In genomic region chr19:18636183-18636968, GRCh38 we compare ENCODE assay signal across 8 cellular contexts. TPM values are rescaled to one million over a fixed set of nuclear protein-coding genes. Genes with fewer than 3 reads are reported as not detected.
DNase-seq lines count a peak whose midpoint lies in the region; ATAC-seq and TF ChIP-seq lines count a peak whose summit lies in the region.

No MANE protein-coding gene starts in this region.

- H3K9me3 ChIP-seq in BE2C (no peaks in the 10 kb centered on the region), left lung (no peaks in the 10 kb centered on the region)

- DNase-seq in BE2C (peak; percentile 99), NCI-H69 (lab: John Stamatoyannopoulos, UW) (peak; percentile 99), dedifferentiated amniotic fluid mesenchymal stem cell (ENCODE audit: extremely low spot score) (peak; percentile 91), left lung (peak; percentile 99)
- DNase-seq in activated CD4-positive, alpha-beta T cell treated with anti-CD3 and anti-CD28 coated beads, Interleukin-2, amount 50 U/mL, for 1 hour = peak; percentile 100
- peak; percentile 99 to 100 for DNase-seq in stimulated activated CD4-positive, alpha-beta T cell treated with anti-CD3 and anti-CD28 coated beads, Interleukin-2, amount 100 ng/mL, for 24 hours

- no peak for TF ChIP-seq CTCF in BE2C (IDR thresholded peaks at IDR 0.05; ENCODE audit: low read depth, low read length)
- TF ChIP-seq CTCF in left lung (IDR thresholded peaks at IDR 0.05) = no peak

- peak overlapping the region; percentile 33 to 72 for H3K27ac ChIP-seq in left lung

- H3K4me3 ChIP-seq in BE2C (ENCODE audit: low read depth, low read length) (peak overlapping the region; percentile 79), left lung (peak overlapping the region; percentile 64 to 80)

- intact Hi-C loops in left lung (cut with DNase I) = no loop called here

- H3K4me1 ChIP-seq in BE2C = no peaks in the 10 kb centered on the region
- peaks cover 3 to 18% of the 10 kb centered on the region in 2 donors for H3K4me1 ChIP-seq in left lung

- H3K36me3 ChIP-seq in BE2C (no peaks in the 10 kb centered on the region), left lung (no peaks in the 10 kb centered on the region)

- H3K27me3 ChIP-seq in BE2C = no peaks in the 10 kb centered on the region
- H3K27me3 ChIP-seq in left lung = no peaks in the 10 kb centered on the region

- ATAC-seq in GM19351 (IDR thresholded peaks at IDR 0.05; ENCODE audit: unreplicated experiment) = peak; percentile 85
- peak; percentile 77 for ATAC-seq in HG03469 (IDR thresholded peaks at IDR 0.05; ENCODE audit: unreplicated experiment)
- peak; percentile 95 for ATAC-seq in left lung

RNA-seq across cellular contexts. Expression of gene KLHL26, which starts 0.5 kb away (rescaled TPM):
- polyA plus RNA-seq in BE2C (2012; ENCODE audit: insufficient read depth, insufficient read length, low read depth) = 28.3 TPM
- 10 to 100 TPM in 1 of 2 donors, 1 to 10 TPM in 1; 9.0 to 10.4 TPM for total RNA-seq in left lung

RNA-seq across cellular contexts. Expression of gene TMEM59L, which starts 23.7 kb away (rescaled TPM):
- polyA plus RNA-seq in BE2C (2012; ENCODE audit: insufficient read depth, insufficient read length, low read depth) = 69.1 TPM
- total RNA-seq in left lung = 1 to 10 TPM; 1.6 to 4.9 TPM

RNA-seq across cellular contexts. Expression of gene CRLF1, which starts 29.8 kb away (rescaled TPM):
- 8.4 TPM for polyA plus RNA-seq in BE2C (2012; ENCODE audit: insufficient read depth, insufficient read length, low read depth)
- 10 to 100 TPM; 22.5 to 44.7 TPM for total RNA-seq in left lung

RNA-seq across cellular contexts. Expression of gene CRTC1, which starts 47.1 kb away (rescaled TPM):
- polyA plus RNA-seq in BE2C (2012; ENCODE audit: insufficient read depth, insufficient read length, low read depth) = 23.7 TPM
- 10 to 100 TPM; 11.3 to 13.8 TPM for total RNA-seq in left lung

RNA-seq across cellular contexts. Expression of gene REX1BD, which starts 47.8 kb away (rescaled TPM):
- 178 TPM for polyA plus RNA-seq in BE2C (2012; ENCODE audit: insufficient read depth, insufficient read length, low read depth)
- total RNA-seq in left lung = 10 to 100 TPM; 51.7 to 52.1 TPM

Comparison
In these comparisons a context has a peak if more than half of its experiments do, and no peak if none do; other contexts are left out.
1. Peak in every context shown above with its lines: DNase-seq, ATAC-seq, H3K4me3 ChIP-seq and H3K27ac ChIP-seq.